Comparison of ENCODE assay signal across 8 cellular contexts in genomic region chr2:113890253-113891235, GRCh38. TPM values are rescaled to one million over a fixed set of nuclear protein-coding genes. Genes with fewer than 3 reads are reported as not detected.
A peak's percentile ranks its signal among the peaks of the same experiment; 100 is the strongest.
DNase-seq lines count a peak whose midpoint lies in the region; ATAC-seq and TF ChIP-seq lines count a peak whose summit lies in the region.

No MANE protein-coding gene starts in this region.

- peak; percentile 65 for TF ChIP-seq POLR2A in transverse colon (IDR thresholded peaks at IDR 0.05)

- CTCF ChIA-PET in CD8-positive, alpha-beta T cell (lab: Charles Lee) = no interaction called here

- H3K9ac ChIP-seq in SK-N-MC (ENCODE audit: insufficient read length) = peak overlapping the region; percentile 92

- no peaks in the 10 kb centered on the region for H3K27me3 Mint-ChIP-seq in CD8-positive, alpha-beta T cell (ENCODE audit: low read depth)

- POLR2A ChIA-PET in CD8-positive, alpha-beta T cell (lab: Charles Lee) = interaction anchor here (1.3 to 3.9 kb wide), 3 partner anchors 14 to 134 kb away, joined by 4 to 20 read pairs (median 4); partner anchors contain the start of gene SLC35F5

- H3K36me3 ChIP-seq in CD8-positive, alpha-beta T cell (ENCODE audit: insufficient read depth, low read length) = no peaks in the 10 kb centered on the region
- H3K36me3 ChIP-seq in SK-N-MC (ENCODE audit: insufficient read depth, low read length) = peaks cover 4% of the 10 kb centered on the region; the same call in 1 of the 2 replicates
- H3K36me3 ChIP-seq in transverse colon = no peaks in the 10 kb centered on the region

- peaks cover 81% of the 10 kb centered on the region for H3K4me1 Mint-ChIP-seq in CD8-positive, alpha-beta T cell (ENCODE audit: low read depth)

- no peak for TF ChIP-seq CTCF in CD8-positive, alpha-beta T cell (IDR thresholded peaks at IDR 0.05)
- TF ChIP-seq CTCF in transverse colon (IDR thresholded peaks at IDR 0.05) = no peak

- WGBS in transverse colon (ENCODE audit: low coverage in 1 of 2), 2 donors = 0% methylated on average over 38 of the region's 57 CpGs; no CpG with 5 or more reads in 1 of the 2 donors

- peak; percentile 41 to 82 (median 68) for DNase-seq in CD8-positive, alpha-beta T cell
- DNase-seq in HK-2 (ENCODE audit: unreplicated experiment) (peak; percentile 68), SK-N-MC (ENCODE audit: low read depth, low spot score) (no peak), Right ventricle myocardium inferior (ENCODE audit: missing footprints) (peak; percentile 82), pons (ENCODE audit: low spot score) (peak; percentile 87), transverse colon (peak; percentile 77)
- DNase-seq in activated naive CD4-positive, alpha-beta T cell treated with anti-CD3 and anti-CD28 coated beads, Interleukin-2, amount 50 U/mL, for 72 hours (ENCODE audit: low spot score in 2 of 2) = peak; percentile 61 to 78

- no peak for TF ChIP-seq EP300 in transverse colon (IDR thresholded peaks at IDR 0.05; ENCODE audit: low read depth)

- H3K4me1 ChIP-seq in CD8-positive, alpha-beta T cell (ENCODE audit: insufficient read depth, low read length) = peaks cover 71% of the 10 kb centered on the region
- H3K4me1 ChIP-seq in transverse colon = peaks cover 42 to 77% (median 60%) of the 10 kb centered on the region in 4 donors

- H3K27ac Mint-ChIP-seq in CD8-positive, alpha-beta T cell = peak overlapping the region; percentile 99
- peak overlapping the region; percentile 95 to 96 for H3K27ac Mint-ChIP-seq in activated naive CD4-positive, alpha-beta T cell treated with anti-CD3 and anti-CD28 coated beads, Interleukin-2, amount 50 U/mL, for 72 hours

- peak overlapping the region; percentile 100 for H3K4me3 Mint-ChIP-seq in CD8-positive, alpha-beta T cell

- no peaks in the 10 kb centered on the region for H3K9me3 Mint-ChIP-seq in CD8-positive, alpha-beta T cell
- H3K9me3 Mint-ChIP-seq in activated naive CD4-positive, alpha-beta T cell treated with anti-CD3 and anti-CD28 coated beads, Interleukin-2, amount 50 U/mL, for 72 hours = no peaks in the 10 kb centered on the region

- ATAC-seq in CD8-positive, alpha-beta T cell = peak; percentile 51
- ATAC-seq in GM19438 (IDR thresholded peaks at IDR 0.05; ENCODE audit: low read depth, unreplicated experiment) (peak; percentile 18), Right ventricle myocardium inferior (peak; percentile 21)
- peak; percentile 45 to 52 for ATAC-seq in activated naive CD4-positive, alpha-beta T cell treated with anti-CD3 and anti-CD28 coated beads, Interleukin-2, amount 50 U/mL, for 72 hours

- intact Hi-C loops in CD8-positive, alpha-beta T cell (cut with DNase I, micrococcal nuclease) = loop anchor here (1.0 to 10.0 kb wide), 5 partner anchors 37 to 1836 kb away; partner anchors contain the start of genes SLC20A1 (in 1 of the 2), SLC35F5 (in 1 of the 2) and TMEM87B (in 1 of the 2)
- intact Hi-C loops in Right ventricle myocardium inferior (cut with DNase I) = loop anchor here (1.0 kb wide), 1 partner anchor 134 kb away; the partner anchor contains the start of gene SLC35F5
- intact Hi-C loops in transverse colon (cut with DNase I; ENCODE audit: low total_unique reads) = loop anchor here (5.0 kb wide), 1 partner anchor 133 kb away; the partner anchor contains the start of gene SLC35F5

- peak overlapping the region; percentile 97 for H3K4me3 ChIP-seq in CD8-positive, alpha-beta T cell (ENCODE audit: low read depth, low read length)
- H3K4me3 ChIP-seq in SK-N-MC = peak overlapping the region; percentile 85
- peak overlapping the region; percentile 71 to 96 (median 90) for H3K4me3 ChIP-seq in transverse colon

- peak overlapping the region; percentile 69 for H3K27ac ChIP-seq in CD8-positive, alpha-beta T cell (ENCODE audit: low read depth, low read length)
- H3K27ac ChIP-seq in SK-N-MC (peak overlapping the region; percentile 94), transverse colon (peak overlapping the region; percentile 96 to 99 (median 98))

- peaks cover 40% of the 10 kb centered on the region for H3K36me3 Mint-ChIP-seq in CD8-positive, alpha-beta T cell
- H3K36me3 Mint-ChIP-seq in activated naive CD4-positive, alpha-beta T cell treated with anti-CD3 and anti-CD28 coated beads, Interleukin-2, amount 50 U/mL, for 72 hours = peaks cover 44 to 69% of the 10 kb centered on the region in 2 donors

- no peaks in the 10 kb centered on the region for H3K27me3 ChIP-seq in CD8-positive, alpha-beta T cell (ENCODE audit: insufficient read depth, low read length)
- H3K27me3 ChIP-seq in transverse colon = no peaks in the 10 kb centered on the region

- H3K9me3 ChIP-seq in CD8-positive, alpha-beta T cell (ENCODE audit: low read length) = no peaks in the 10 kb centered on the region
- H3K9me3 ChIP-seq in SK-N-MC (ENCODE audit: low read depth, low read length) = no peaks in the 10 kb centered on the region
- H3K9me3 ChIP-seq in transverse colon = no peaks in the 10 kb centered on the region

- in situ Hi-C loops in transverse colon (cut with MboI; ENCODE audit: low pct_ligation_motif_present in 1 of 4, low pct_unique_long_range_greater_than_20kb in 1 of 4, low sequenced_read_pairs in 3 of 4) = no loop called here

RNA-seq across cellular contexts. Expression of gene ACTR3, which starts 0.7 kb away (rescaled TPM):
- 100 to 1,000 TPM; 121 to 122 TPM for total RNA-seq in CD8-positive, alpha-beta T cell
- 100 to 1,000 TPM; 520 to 570 TPM for total RNA-seq in activated naive CD4-positive, alpha-beta T cell treated with anti-CD3 and anti-CD28 coated beads, Interleukin-2, amount 50 U/mL, for 72 hours
- total RNA-seq in Right ventricle myocardium inferior = 115 TPM
- total RNA-seq in transverse colon = 100 to 1,000 TPM in 2 of 4 donors, 10 to 100 TPM in 2; 68.8 to 143 (median 114) TPM
